In genomic region chr7:102988088-102988487, GRCh38 we compare ENCODE assay signal across 28 cellular contexts.
"Had no signal": no experiment of that assay in that cellular context is flagged by ENCODE, and none has a peak within 500 bp of the region (broad histone marks: within the 10 kb centered on the region; RNA-seq: fewer than 3 reads in every experiment).

No MANE protein-coding gene starts in this region.

- H3K9ac ChIP-seq: parathyroid adenoma had no signal

- H3K27ac Mint-ChIP-seq: immature natural killer cell; naive thymus-derived CD8-positive, alpha-beta T cell; stimulated activated naive B cell treated with anti-CD40 and anti-IgM and Interleukin-4, amounts not matched to agents 10 μg/mL and 1 μg/mL and 100 μg/mL, for 72 hours; type B pancreatic cell had no signal

- H3K27me3 ChIP-seq: left lung, right atrium auricular region, stomach, testis, tibial nerve, uterus had no signal

- H3K4me3 Mint-ChIP-seq: immature natural killer cell; naive thymus-derived CD8-positive, alpha-beta T cell; nephron; neural crest cell; stimulated activated naive B cell treated with anti-CD40 and anti-IgM and Interleukin-4, amounts not matched to agents 10 μg/mL and 1 μg/mL and 100 μg/mL, for 72 hours; type B pancreatic cell had no signal

- ATAC-seq: left colon; left lung; naive thymus-derived CD8-positive, alpha-beta T cell; sciatic nerve; stimulated activated naive B cell treated with anti-CD40 and anti-IgM and Interleukin-4, amounts not matched to agents 10 μg/mL and 1 μg/mL and 100 μg/mL, for 72 hours; stimulated activated naive CD8-positive, alpha-beta T cell treated with anti-CD3 and anti-CD28 coated beads, Interleukin-15, Interleukin-2, amounts not matched to agents 100 U/mL and 50 U/mL, for 24 hours had no signal

- H3K36me3 Mint-ChIP-seq: immature natural killer cell; naive thymus-derived CD8-positive, alpha-beta T cell; stimulated activated naive B cell treated with anti-CD40 and anti-IgM and Interleukin-4, amounts not matched to agents 10 μg/mL and 1 μg/mL and 100 μg/mL, for 72 hours; type B pancreatic cell had no signal

- H3K9me3 ChIP-seq: left lung, lower lobe of right lung, right atrium auricular region, stomach, testis, tibial nerve, uterus had no signal

- H3K4me3 ChIP-seq: left lung, lower lobe of right lung, right atrium auricular region, skin epidermis, stomach, testis, tibial nerve, uterus had no signal

- H3K27me3 Mint-ChIP-seq: naive thymus-derived CD8-positive, alpha-beta T cell; stimulated activated naive B cell treated with anti-CD40 and anti-IgM and Interleukin-4, amounts not matched to agents 10 μg/mL and 1 μg/mL and 100 μg/mL, for 72 hours; type B pancreatic cell had no signal

- H3K9me3 Mint-ChIP-seq: naive thymus-derived CD8-positive, alpha-beta T cell; nephron; neural crest cell; stimulated activated naive B cell treated with anti-CD40 and anti-IgM and Interleukin-4, amounts not matched to agents 10 μg/mL and 1 μg/mL and 100 μg/mL, for 72 hours; type B pancreatic cell had no signal

- H2AFZ ChIP-seq: parathyroid adenoma had no signal

- H3K79me2 ChIP-seq: parathyroid adenoma had no signal

- FAIRE-seq: islet of Langerhans, kidney had no signal

- H3K4me1 Mint-ChIP-seq: immature natural killer cell, neural crest cell had no signal

- DNase-seq: hypothalamus; immature natural killer cell; kidney; left colon; left lung; lower lobe of right lung; mammary epithelial cell; mesenchymal stem cell; naive thymus-derived CD8-positive, alpha-beta T cell; occipital lobe; stimulated activated CD4-positive, alpha-beta T cell treated with anti-CD3 and anti-CD28 coated beads, Interleukin-12 subunit alpha, Interleukin-12 subunit beta, amount 100 ng/mL, for 4 hours; stimulated activated CD4-positive, alpha-beta T cell treated with anti-CD3 and anti-CD28 coated beads, Interleukin-15, amount 100 ng/mL, for 24 hours; stimulated activated CD4-positive, alpha-beta T cell treated with anti-CD3 and anti-CD28 coated beads, Interleukin-2, amount 100 ng/mL, for 24 hours; stimulated activated CD4-positive, alpha-beta T cell treated with anti-CD3 and anti-CD28 coated beads, Interleukin-4, amount 100 ng/mL, for 1 hour; stimulated activated naive B cell treated with anti-CD40 and anti-IgM and Interleukin-4, amounts not matched to agents 10 μg/mL and 1 μg/mL and 100 μg/mL, for 72 hours; stimulated activated naive CD8-positive, alpha-beta T cell treated with anti-CD3 and anti-CD28 coated beads, Interleukin-15, Interleukin-2, amounts not matched to agents 100 U/mL and 50 U/mL, for 24 hours; stomach; testis; uterus had no signal

- H3K27ac ChIP-seq: left lung, lower lobe of right lung, parathyroid adenoma, right atrium auricular region, skin epidermis, tibial nerve, uterus had no signal

- H3K36me3 ChIP-seq: left lung, lower lobe of right lung, right atrium auricular region, stomach, tibial nerve, uterus had no signal
